Comparison of ENCODE assay signal across 16 cellular contexts in genomic region chr12:105567061-105567460, GRCh38.
"Had no signal": no experiment of that assay in that cellular context is flagged by ENCODE, and none has a peak within 500 bp of the region (broad histone marks: within the 10 kb centered on the region; RNA-seq: fewer than 3 reads in every experiment).

No MANE protein-coding gene starts in this region.

- H3K4me3 ChIP-seq: gastroesophageal sphincter, heart left ventricle, lung, neural progenitor cell, sigmoid colon, thoracic aorta, upper lobe of left lung had no signal

- ATAC-seq: esophagus mucosa; gastroesophageal sphincter; heart left ventricle; left lobe of liver; naive thymus-derived CD8-positive, alpha-beta T cell had no signal

- H3K27me3 ChIP-seq: gastroesophageal sphincter, heart left ventricle, neural progenitor cell, sigmoid colon, upper lobe of left lung had no signal

- DNase-seq: activated T-cell treated with anti-CD3 and anti-CD28 coated beads, Interleukin-2, amount 50 U/mL, for 1 hour; heart left ventricle; islet precursor cell; naive thymus-derived CD8-positive, alpha-beta T cell; retina; sigmoid colon; stimulated activated CD4-positive, alpha-beta T cell treated with anti-CD3 and anti-CD28 coated beads, Interleukin-4, amount 100 ng/mL, for 1 hour; stimulated activated naive CD4-positive, alpha-beta T cell treated with Interleukin-2 at 50 U/mL for 16 hours; T-helper 1 cell; upper lobe of left lung had no signal

- H3K36me3 ChIP-seq: gastroesophageal sphincter, heart left ventricle, neural progenitor cell, sigmoid colon, thoracic aorta, upper lobe of left lung had no signal
